ENCODE assay signal across 8 cellular contexts in genomic region chr17:21551081-21551881, GRCh38.
A peak's percentile ranks its signal among the peaks of the same experiment; 100 is the strongest.
DNase-seq lines count a peak whose midpoint lies in the region; ATAC-seq lines count a peak whose summit lies in the region.

No MANE protein-coding gene starts in this region.

- ATAC-seq in HG03175 (IDR thresholded peaks at IDR 0.05; ENCODE audit: unreplicated experiment): peak; percentile 50

- H3K9me3 ChIP-seq in ES-I3 (ENCODE audit: control insufficient read depth, insufficient read depth, low read length) (no peaks in the 10 kb centered on the region), NT2/D1 (ENCODE audit: insufficient read depth, low read length) (no peaks in the 10 kb centered on the region)

- peaks cover 4% of the 10 kb centered on the region; the same call in 1 of the 2 replicates for H3K4me1 ChIP-seq in ES-I3 (ENCODE audit: insufficient read depth, low read length)
- no peaks in the 10 kb centered on the region for H3K4me1 ChIP-seq in NT2/D1 (ENCODE audit: insufficient read depth, insufficient read length)

- peaks cover 12% of the 10 kb centered on the region for H3K27me3 ChIP-seq in NT2/D1 (ENCODE audit: insufficient read depth, insufficient read length)

- H3K4me3 ChIP-seq in NT2/D1 (ENCODE audit: insufficient read length, low read depth): peak overlapping the region; percentile 77

- peak overlapping the region; percentile 89 for H3K9ac ChIP-seq in ES-I3 (ENCODE audit: low read depth, low read length)
- H3K9ac ChIP-seq in NT2/D1 (ENCODE audit: insufficient read length, low read depth): peak overlapping the region; percentile 85

- DNase-seq in NT2/D1 (ENCODE audit: low read depth, low spot score) (peak; percentile 28), activated T-cell treated with anti-CD3 and anti-CD28 coated beads for 4 hours (peak; percentile 83), epithelial cell of prostate (ENCODE audit: low read depth, low spot score) (no peak), mucosa of gallbladder (ENCODE audit: low spot score) (peak; percentile 76), NCI-H2196 (lab: John Stamatoyannopoulos, UW; ENCODE audit: unreplicated experiment) (no peak)
- peak; percentile 70 to 71 for DNase-seq in stimulated activated CD8-positive, alpha-beta memory T cell treated with anti-CD3 and anti-CD28 coated beads, Interleukin-2, amount 100 ng/mL, for 48 hours (ENCODE audit: low read depth in 2 of 2)

- peak overlapping the region; percentile 70 for H3K27ac ChIP-seq in epithelial cell of prostate

- H3K36me3 ChIP-seq in ES-I3 (ENCODE audit: insufficient read depth, low read length) (no peaks in the 10 kb centered on the region), NT2/D1 (ENCODE audit: insufficient read depth, insufficient read length, low read length) (peaks cover 28% of the 10 kb centered on the region)

Comparison
In these comparisons a context has a peak if more than half of its experiments do, and no peak if none do; other contexts are left out.
1. DNase-seq: peak in NT2/D1 (single experiment), activated T-cell treated with anti-CD3 and anti-CD28 coated beads for 4 hours (single experiment), mucosa of gallbladder (single experiment) and stimulated activated CD8-positive, alpha-beta memory T cell treated with anti-CD3 and anti-CD28 coated beads, Interleukin-2, amount 100 ng/mL, for 48 hours (2 of 2); none in epithelial cell of prostate (single experiment) and NCI-H2196 (single experiment).